ENCODE assay signal across 10 cellular contexts in genomic region chr6:37174196-37174514, GRCh38. TPM values are rescaled to one million over a fixed set of nuclear protein-coding genes. Genes with fewer than 3 reads are reported as not detected.
A peak's percentile ranks its signal among the peaks of the same experiment; 100 is the strongest.
DNase-seq lines count a peak whose midpoint lies in the region; ATAC-seq and TF ChIP-seq lines count a peak whose summit lies in the region.
"Had no signal": no experiment of that assay in that cellular context is flagged by ENCODE, and none has a peak within 500 bp of the region (broad histone marks: within the 10 kb centered on the region; RNA-seq: fewer than 3 reads in every experiment).

No MANE protein-coding gene starts in this region.

- POLR2A ChIA-PET in activated B cell treated with CpG ODN at 0.5 μM for 24 hours (lab: Charles Lee) = interaction anchor here (0.6 to 13.8 kb wide), 8 partner anchors 8 to 147 kb away, joined by 3 to 956 read pairs (median 37); no protein-coding TSS in a partner anchor

- no peaks in the 10 kb centered on the region for H3K9me3 Mint-ChIP-seq in activated T-cell treated with anti-CD3 and anti-CD28 coated beads, Interleukin-2, amount 50 U/mL, for 24 hours
- no peaks in the 10 kb centered on the region for H3K9me3 Mint-ChIP-seq in activated B cell treated with CpG ODN at 0.5 μM for 24 hours

- no peaks in the 10 kb centered on the region for H3K27me3 Mint-ChIP-seq in activated T-cell treated with anti-CD3 and anti-CD28 coated beads, Interleukin-2, amount 50 U/mL, for 24 hours
- H3K27me3 Mint-ChIP-seq in activated B cell treated with CpG ODN at 0.5 μM for 24 hours = no peaks in the 10 kb centered on the region

- H3K27ac Mint-ChIP-seq in activated T-cell treated with anti-CD3 and anti-CD28 coated beads, Interleukin-2, amount 50 U/mL, for 24 hours = peak overlapping the region; percentile 95
- peak overlapping the region; percentile 16 for H3K27ac Mint-ChIP-seq in activated B cell treated with CpG ODN at 0.5 μM for 24 hours

- peak overlapping the region; percentile 91 for H3K4me3 Mint-ChIP-seq in activated T-cell treated with anti-CD3 and anti-CD28 coated beads, Interleukin-2, amount 50 U/mL, for 24 hours
- H3K4me3 Mint-ChIP-seq in activated B cell treated with CpG ODN at 0.5 μM for 24 hours = peak overlapping the region; percentile 92

- no peaks in the 10 kb centered on the region for H3K9me3 ChIP-seq in esophagus squamous epithelium
- no peaks in the 10 kb centered on the region for H3K9me3 ChIP-seq in subcutaneous abdominal adipose tissue (ENCODE audit: control insufficient read depth in 5 of 5, low read length in 5 of 5)

- peaks cover 71% of the 10 kb centered on the region for H3K36me3 Mint-ChIP-seq in activated T-cell treated with anti-CD3 and anti-CD28 coated beads, Interleukin-2, amount 50 U/mL, for 24 hours (ENCODE audit: low read depth)
- H3K36me3 Mint-ChIP-seq in activated B cell treated with CpG ODN at 0.5 μM for 24 hours (ENCODE audit: low read depth) = peaks cover 63% of the 10 kb centered on the region

- CTCF ChIA-PET in activated B cell treated with CpG ODN at 0.5 μM for 24 hours (lab: Charles Lee) = interaction anchor here (1.0 to 10.9 kb wide), 5 partner anchors 33 to 158 kb away, joined by 3 to 289 read pairs (median 40); no protein-coding TSS in a partner anchor

- ATAC-seq in activated B cell treated with CpG ODN at 0.5 μM for 24 hours (ENCODE audit: low read depth) (no peak), GM21423 (IDR thresholded peaks at IDR 0.05; ENCODE audit: unreplicated experiment) (no peak), HG02884 (IDR thresholded peaks at IDR 0.05; ENCODE audit: unreplicated experiment) (no peak)
- ATAC-seq: esophagus mucosa, sciatic nerve had no signal

- DNase-seq in activated T-cell treated with anti-CD3 and anti-CD28 coated beads, Interleukin-2, amount 50 U/mL, for 24 hours = no peak
- DNase-seq in activated T-cell treated with anti-CD3 and anti-CD28 coated beads for 4 hours (no peak), activated B cell treated with CpG ODN at 0.5 μM for 24 hours (no peak), esophagus squamous epithelium (lab: John Stamatoyannopoulos, UW) (no peak), AG08396 (ENCODE audit: low spot score) (no peak)

- peak overlapping the region; percentile 95 to 98 (median 96) for H3K27ac ChIP-seq in esophagus squamous epithelium
- H3K27ac ChIP-seq in subcutaneous abdominal adipose tissue (ENCODE audit: low read depth, low read length) = peak overlapping the region; percentile 96

- H3K9ac ChIP-seq in subcutaneous abdominal adipose tissue (ENCODE audit: low read length in 5 of 5) = peak overlapping the region in 3 of 5 donors; percentile 42 to 97 (median 95)

- H3K36me3 ChIP-seq in esophagus squamous epithelium (peaks cover 13 to 40% (median 25%) of the 10 kb centered on the region in 3 donors), subcutaneous abdominal adipose tissue (ENCODE audit: control insufficient read depth in 5 of 5, insufficient read depth in 5 of 5, low read length in 5 of 5) (peaks cover 17 to 39% (median 35%) of the 10 kb centered on the region in 5 donors)

- 71 to 85% methylated on average over 2 to 3 of the region's 3 CpGs for WGBS in esophagus squamous epithelium, 2 donors

- H3K4me1 ChIP-seq in esophagus squamous epithelium = peaks cover 7 to 68% (median 15%) of the 10 kb centered on the region in 3 donors
- H3K4me1 ChIP-seq in subcutaneous abdominal adipose tissue (ENCODE audit: control insufficient read depth in 5 of 5, insufficient read depth in 5 of 5, low read length in 5 of 5) = peaks cover 0 to 57% (median 37%) of the 10 kb centered on the region in 5 donors

- intact Hi-C loops in activated B cell treated with CpG ODN at 0.5 μM for 24 hours (cut with micrococcal nuclease) (no loop called here), esophagus squamous epithelium (cut with DNase I) (loop anchor here (10.0 kb wide), 1 partner anchor 149 kb away; no protein-coding TSS in a partner anchor)

- no peak for TF ChIP-seq POLR2A in esophagus squamous epithelium (IDR thresholded peaks at IDR 0.05)

- peak overlapping the region; percentile 67 to 90 (median 86) for H3K4me3 ChIP-seq in esophagus squamous epithelium
- H3K4me3 ChIP-seq in subcutaneous abdominal adipose tissue (ENCODE audit: low read depth in 1 of 5, low read length in 5 of 5) = peak overlapping the region; percentile 13 to 98 (median 91)

- H3K27me3 ChIP-seq in esophagus squamous epithelium (no peaks in the 10 kb centered on the region), subcutaneous abdominal adipose tissue (ENCODE audit: control insufficient read depth in 5 of 5, insufficient read depth in 4 of 5, low read length in 5 of 5) (no peaks in the 10 kb centered on the region)

- peaks cover 62% of the 10 kb centered on the region for H3K4me1 Mint-ChIP-seq in activated T-cell treated with anti-CD3 and anti-CD28 coated beads, Interleukin-2, amount 50 U/mL, for 24 hours (ENCODE audit: low read depth)
- H3K4me1 Mint-ChIP-seq in activated B cell treated with CpG ODN at 0.5 μM for 24 hours = peaks cover 70% of the 10 kb centered on the region

- TF ChIP-seq CTCF in activated B cell treated with CpG ODN at 0.5 μM for 24 hours (IDR thresholded peaks at IDR 0.05) = no peak
- TF ChIP-seq CTCF in esophagus squamous epithelium (IDR thresholded peaks at IDR 0.05) = no peak

RNA-seq across cellular contexts. Expression of gene PIM1, which starts 4.2 kb away (rescaled TPM):
- 272 and 283 TPM in 2 replicates for total RNA-seq in activated B cell treated with CpG ODN at 0.5 μM for 24 hours
- 100 to 1,000 TPM in 2 of 4 donors, 10 to 100 TPM in 2; 57.3 to 206 (median 96.6) TPM for total RNA-seq in esophagus squamous epithelium
